In genomic region chr11:119315139-119316016, GRCh38 we compare ENCODE assay signal across 7 cellular contexts. TPM values are rescaled to one million over a fixed set of nuclear protein-coding genes. Genes with fewer than 3 reads are reported as not detected.
A peak's percentile ranks its signal among the peaks of the same experiment; 100 is the strongest.
DNase-seq lines count a peak whose midpoint lies in the region; ATAC-seq, FAIRE-seq and TF ChIP-seq lines count a peak whose summit lies in the region.

No MANE protein-coding gene starts in this region.

- H3K4me1 ChIP-seq in heart left ventricle = peaks cover 0 to 66% (median 40%) of the 10 kb centered on the region in 12 donors

- H3K4me1 Mint-ChIP-seq in activated naive CD4-positive, alpha-beta T cell treated with anti-CD3 and anti-CD28 coated beads, Interleukin-2, amount 50 U/mL, for 24 hours = peaks cover 8% of the 10 kb centered on the region

- H3K9me3 Mint-ChIP-seq in activated naive CD4-positive, alpha-beta T cell treated with anti-CD3 and anti-CD28 coated beads, Interleukin-2, amount 50 U/mL, for 24 hours = no peaks in the 10 kb centered on the region

- H3K36me3 Mint-ChIP-seq in activated naive CD4-positive, alpha-beta T cell treated with anti-CD3 and anti-CD28 coated beads, Interleukin-2, amount 50 U/mL, for 24 hours = no peaks in the 10 kb centered on the region

- H3K27me3 Mint-ChIP-seq in activated naive CD4-positive, alpha-beta T cell treated with anti-CD3 and anti-CD28 coated beads, Interleukin-2, amount 50 U/mL, for 24 hours = peaks cover 5% of the 10 kb centered on the region

- intact Hi-C loops in heart left ventricle (cut with DNase I) = loop anchor here in 3 of 10 donors (5.0 to 10.0 kb wide), 3 partner anchors 168 to 213 kb away; partner anchors contain the start of genes ABCG4 (in 1 of the 3) and DPAGT1 (in 1 of the 3)

- H3K36me3 ChIP-seq in heart left ventricle = peaks cover 0 to 47% (median 28%) of the 10 kb centered on the region in 9 donors

- TF ChIP-seq CTCF in heart left ventricle (IDR thresholded peaks at IDR 0.05) = peak in 8 of 12 donors; percentile 7 to 34 (median 10)

- H3K27ac Mint-ChIP-seq in activated naive CD4-positive, alpha-beta T cell treated with anti-CD3 and anti-CD28 coated beads, Interleukin-2, amount 50 U/mL, for 24 hours = no peak overlapping the region

- H3K27me3 ChIP-seq in heart left ventricle = peaks cover 0 to 33% (median 0%) of the 10 kb centered on the region in 9 donors

- H3K27ac ChIP-seq in heart left ventricle = peak overlapping the region; percentile 81 to 99 (median 93)

- no peaks in the 10 kb centered on the region for H3K9me3 ChIP-seq in heart left ventricle

- peak overlapping the region; percentile 79 for H3K4me3 Mint-ChIP-seq in activated naive CD4-positive, alpha-beta T cell treated with anti-CD3 and anti-CD28 coated beads, Interleukin-2, amount 50 U/mL, for 24 hours

- peak; percentile 9 for FAIRE-seq in GM18507 (lab: Jason Lieb, UNC)

- TF ChIP-seq POLR2A in heart left ventricle (IDR thresholded peaks at IDR 0.05) = no peak

- peak; percentile 23 to 46 (median 26) for ATAC-seq in heart left ventricle
- no peak for ATAC-seq in GM21367 (IDR thresholded peaks at IDR 0.05; ENCODE audit: unreplicated experiment)
- ATAC-seq in HG03045 (IDR thresholded peaks at IDR 0.05; ENCODE audit: unreplicated experiment) = no peak

- H3K4me3 ChIP-seq in heart left ventricle = peak overlapping the region; percentile 25 to 86 (median 75)

- WGBS in heart left ventricle, 4 donors = 10 to 18% (median 15%) methylated on average over 22 to 29 of the region's 29 CpGs

- DNase-seq in GM18507 (ENCODE audit: extremely low spot score, insufficient read length, low read depth) (no peak), NCI-H526 treated with DMSO at 0.1 percent for 48 hours (lab: John Stamatoyannopoulos, UW) (peak; percentile 69), heart left ventricle (peak; percentile 55 to 69 (median 61)), pons (ENCODE audit: low spot score) (peak; percentile 61)

RNA-seq across cellular contexts. Expression of gene MCAM, which starts 1.6 kb away (rescaled TPM):
- 100 to 1,000 TPM in 6 of 9 donors, 10 to 100 TPM in 3; 46.7 to 380 (median 110) TPM for total RNA-seq in heart left ventricle
- 100 to 1,000 TPM in 1 of 2 donors, 10 to 100 TPM in 1; 31.9 to 108 TPM for polyA plus RNA-seq in heart left ventricle

RNA-seq across cellular contexts. Expression of gene RNF26, which starts 18.9 kb away (rescaled TPM):
- total RNA-seq in heart left ventricle = 10 to 100 TPM in 8 of 9 donors, 1 to 10 TPM in 1; 8.1 to 22.4 (median 11.8) TPM
- 10 to 100 TPM in 1 of 2 donors, 1 to 10 TPM in 1; 6.2 to 17.6 TPM for polyA plus RNA-seq in heart left ventricle

RNA-seq across cellular contexts. Expression of gene C1QTNF5, which starts 25.3 kb away (rescaled TPM):
- total RNA-seq in heart left ventricle = 10 to 100 TPM; 12.9 to 47.1 (median 19.8) TPM
- 10 to 100 TPM; 20.0 to 23.9 TPM for polyA plus RNA-seq in heart left ventricle

RNA-seq across cellular contexts. Expression of gene MFRP, which starts 31.1 kb away (rescaled TPM):
- not detected for total RNA-seq in heart left ventricle
- polyA plus RNA-seq in heart left ventricle = under 1 TPM in 1 of 2 donors, not detected in 1; 0.04 TPM

Comparison
In these comparisons a context has a peak if more than half of its experiments do, and no peak if none do; other contexts are left out.
1. ATAC-seq: peak in heart left ventricle (4 of 4); none in GM21367 (single experiment) and HG03045 (single experiment).